ENCODE assay signal across 16 cellular contexts in the genomic region with DNA sequence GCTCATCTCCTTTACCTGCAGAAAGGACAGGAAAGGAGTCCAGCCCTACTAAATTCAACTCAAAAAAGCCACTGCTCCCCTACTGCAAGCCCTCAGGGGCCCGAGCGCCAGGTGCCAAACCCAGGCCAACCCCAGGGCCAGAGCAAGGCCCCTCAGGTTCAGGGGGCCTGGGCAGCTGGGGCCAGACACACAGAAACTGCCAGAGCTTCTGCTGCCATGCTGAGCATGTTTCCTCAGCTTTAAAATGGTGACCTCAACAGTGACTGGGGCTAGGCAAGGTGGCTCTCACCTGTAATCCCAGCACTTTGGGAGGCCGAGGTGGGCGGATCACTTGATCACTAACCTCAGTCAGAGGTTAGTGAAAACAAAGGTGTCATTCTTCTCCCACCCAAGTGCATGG.
"Had no signal": no experiment of that assay in that cellular context is flagged by ENCODE, and none has a peak within 500 bp of the region (broad histone marks: within the 10 kb centered on the region; RNA-seq: fewer than 3 reads in every experiment).

No MANE protein-coding gene starts in this region.

- H3K4me3 Mint-ChIP-seq: activated naive CD8-positive, alpha-beta T cell; nephron; stimulated activated effector memory CD8-positive, alpha-beta T cell treated with anti-CD3 and anti-CD28 coated beads, Interleukin-12 subunit alpha, Interleukin-12 subunit beta, amount 100 ng/mL, for 72 hours had no signal

- H3K27ac ChIP-seq: foreskin keratinocyte, SJCRH30, stomach, thoracic aorta had no signal

- H3K27me3 ChIP-seq: foreskin keratinocyte, SJCRH30, stomach had no signal

- DNase-seq: activated CD4-positive, alpha-beta T cell treated with anti-CD3 and anti-CD28 coated beads, Interleukin-2, amount 50 U/mL, for 1 hour; activated CD8-positive, alpha-beta memory T cell treated with anti-CD3 and anti-CD28 coated beads for 24 hours; foreskin keratinocyte; midbrain; nucleus accumbens; retina; SJCRH30; small intestine; stimulated activated CD4-positive, alpha-beta T cell treated with anti-CD3 and anti-CD28 coated beads, Interleukin-4, amount 100 ng/mL, for 1 hour; stomach; T1000 had no signal

- H3K9me3 ChIP-seq: SJCRH30, stomach, thoracic aorta had no signal

- H3K36me3 ChIP-seq: SJCRH30, thoracic aorta had no signal

- H3K4me3 ChIP-seq: lung, SJCRH30, stomach, thoracic aorta had no signal

- H3K36me3 Mint-ChIP-seq: activated naive CD8-positive, alpha-beta T cell; stimulated activated effector memory CD8-positive, alpha-beta T cell treated with anti-CD3 and anti-CD28 coated beads, Interleukin-12 subunit alpha, Interleukin-12 subunit beta, amount 100 ng/mL, for 72 hours had no signal

- H3K9me3 Mint-ChIP-seq: nephron; stimulated activated effector memory CD8-positive, alpha-beta T cell treated with anti-CD3 and anti-CD28 coated beads, Interleukin-12 subunit alpha, Interleukin-12 subunit beta, amount 100 ng/mL, for 72 hours had no signal

- ATAC-seq: foreskin keratinocyte; stimulated activated effector memory CD8-positive, alpha-beta T cell treated with anti-CD3 and anti-CD28 coated beads, Interleukin-12 subunit alpha, Interleukin-12 subunit beta, amount 100 ng/mL, for 72 hours had no signal

- H3K27ac Mint-ChIP-seq: activated naive CD8-positive, alpha-beta T cell had no signal

- H3K27me3 Mint-ChIP-seq: activated naive CD8-positive, alpha-beta T cell had no signal
